9 cellular contexts compared by ENCODE assay signal in the genomic region with DNA sequence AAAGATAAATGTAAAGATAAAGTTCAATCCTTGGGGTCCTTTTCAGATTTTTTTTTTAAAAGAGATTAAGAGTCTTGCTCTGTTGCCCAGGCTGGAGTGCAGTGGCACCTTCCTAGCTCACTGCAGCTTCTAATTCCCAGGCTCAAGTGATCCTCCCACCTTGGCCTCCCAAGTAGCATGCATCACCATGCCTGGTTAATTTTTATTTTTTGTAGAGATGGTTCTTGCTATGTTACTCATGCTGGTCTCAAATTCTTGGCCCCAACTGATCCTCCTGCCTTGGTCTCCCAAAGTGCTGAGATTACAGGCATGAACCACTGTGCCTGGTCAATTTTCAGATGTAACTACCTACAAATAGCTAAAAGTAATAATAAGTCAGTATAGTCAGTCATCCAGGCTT. TPM values are rescaled to one million over a fixed set of nuclear protein-coding genes. Genes with fewer than 3 reads are reported as not detected.
A peak's percentile ranks its signal among the peaks of the same experiment; 100 is the strongest.
DNase-seq lines count a peak whose midpoint lies in the region; ATAC-seq and TF ChIP-seq lines count a peak whose summit lies in the region.
"Had no signal": no experiment of that assay in that cellular context is flagged by ENCODE, and none has a peak within 500 bp of the region (broad histone marks: within the 10 kb centered on the region; RNA-seq: fewer than 3 reads in every experiment).

No MANE protein-coding gene starts in this region.

- H3K4me3 Mint-ChIP-seq in activated T-cell treated with anti-CD3 and anti-CD28 coated beads, Interleukin-2, amount 50 U/mL, for 72 hours, result peak overlapping the region; percentile 59 to 63

- H3K4me1 ChIP-seq in mesodermal cell (ENCODE audit: control insufficient read depth, insufficient read depth, low read length, poor library complexity, severe bottlenecking) (peaks cover 49% of the 10 kb centered on the region), tibial artery (peaks cover 8 to 98% (median 79%) of the 10 kb centered on the region in 4 donors)

- DNase-seq in activated T-cell treated with anti-CD3 and anti-CD28 coated beads, Interleukin-2, amount 50 U/mL, for 72 hours, result no peak
- DNase-seq in activated T-cell treated with anti-CD3 and anti-CD28 coated beads for 4 hours (no peak), tibial artery (no peak), NCI-H2196 treated with DMSO at 0.1 percent for 48 hours (lab: John Stamatoyannopoulos, UW; ENCODE audit: unreplicated experiment) (no peak), HuH-7.5 (ENCODE audit: low spot score) (no peak)
- DNase-seq: NCI-H2081 had no signal

- H3K27ac ChIP-seq in angular gyrus (ENCODE audit: low read depth, low read length) (peak overlapping the region; percentile 84), mesodermal cell (ENCODE audit: low read depth, low read length, severe bottlenecking) (peak overlapping the region; percentile 98), tibial artery (peak overlapping the region; percentile 64 to 78)

- intact Hi-C loops in tibial artery (cut with DNase I; ENCODE audit: low total_unique reads), result no loop called here

- peaks cover 11% of the 10 kb centered on the region for H3K36me3 ChIP-seq in mesodermal cell (ENCODE audit: control insufficient read depth, insufficient read depth, low read length)
- no peaks in the 10 kb centered on the region for H3K36me3 ChIP-seq in tibial artery

- H3K27me3 ChIP-seq in tibial artery, result no peaks in the 10 kb centered on the region

- no peak for ATAC-seq in activated T-cell treated with anti-CD3 and anti-CD28 coated beads, Interleukin-2, amount 50 U/mL, for 72 hours (replicated peaks in 1 of 2)
- ATAC-seq in HG02571 (IDR thresholded peaks at IDR 0.05; ENCODE audit: unreplicated experiment), result no peak

- no peak overlapping the region for H3K4me3 ChIP-seq in mesodermal cell (ENCODE audit: extremely low read depth, insufficient read depth, low read length, poor library complexity, severe bottlenecking)
- H3K4me3 ChIP-seq in tibial artery, result no peak overlapping the region

- no peak for TF ChIP-seq CTCF in tibial artery (IDR thresholded peaks at IDR 0.05)

- H3K27ac Mint-ChIP-seq in activated T-cell treated with anti-CD3 and anti-CD28 coated beads, Interleukin-2, amount 50 U/mL, for 72 hours, result peak overlapping the region; percentile 66

- H3K9me3 ChIP-seq in mesodermal cell (ENCODE audit: control insufficient read depth, low read length) (no peaks in the 10 kb centered on the region), tibial artery (no peaks in the 10 kb centered on the region)

- no peaks in the 10 kb centered on the region for H3K27me3 Mint-ChIP-seq in activated T-cell treated with anti-CD3 and anti-CD28 coated beads, Interleukin-2, amount 50 U/mL, for 72 hours (ENCODE audit: low read depth)

- H3K36me3 Mint-ChIP-seq in activated T-cell treated with anti-CD3 and anti-CD28 coated beads, Interleukin-2, amount 50 U/mL, for 72 hours (ENCODE audit: insufficient read depth in 2 of 2), result peaks cover 1 to 12% of the 10 kb centered on the region in 2 donors

- peaks cover 94% of the 10 kb centered on the region for H3K4me1 Mint-ChIP-seq in activated T-cell treated with anti-CD3 and anti-CD28 coated beads, Interleukin-2, amount 50 U/mL, for 72 hours (ENCODE audit: low read depth)

- no peaks in the 10 kb centered on the region for H3K9me3 Mint-ChIP-seq in activated T-cell treated with anti-CD3 and anti-CD28 coated beads, Interleukin-2, amount 50 U/mL, for 72 hours

RNA-seq across cellular contexts. Expression of gene NFE2L2, which starts 21.1 kb away (rescaled TPM):
- total RNA-seq in activated T-cell treated with anti-CD3 and anti-CD28 coated beads, Interleukin-2, amount 50 U/mL, for 72 hours, result 10 to 100 TPM; 74.6 to 81.4 TPM
- 61.6 TPM for polyA plus RNA-seq in mesodermal cell (2013, experiment 1 of 2)
- polyA plus RNA-seq in mesodermal cell (2013, experiment 2 of 2), result 60.5 TPM

RNA-seq across cellular contexts. Expression of gene HNRNPA3, which starts 30.9 kb away (rescaled TPM):
- total RNA-seq in activated T-cell treated with anti-CD3 and anti-CD28 coated beads, Interleukin-2, amount 50 U/mL, for 72 hours, result 100 to 1,000 TPM; 140 to 148 TPM
- 280 TPM for polyA plus RNA-seq in mesodermal cell (2013, experiment 1 of 2)
- polyA plus RNA-seq in mesodermal cell (2013, experiment 2 of 2), result 290 TPM
